In genomic region chrX:99798951-99799350, GRCh38 we compare ENCODE assay signal across 14 cellular contexts.
DNase-seq lines count a peak whose midpoint lies in the region; FAIRE-seq lines count a peak whose summit lies in the region.
"Had no signal": no experiment of that assay in that cellular context is flagged by ENCODE, and none has a peak within 500 bp of the region (broad histone marks: within the 10 kb centered on the region; RNA-seq: fewer than 3 reads in every experiment).

No MANE protein-coding gene starts in this region.

- peak; percentile 37 for DNase-seq in H4 (ENCODE audit: low spot score)
- peak; percentile 4 for DNase-seq in amniotic epithelial cell (ENCODE audit: low read depth)
- DNase-seq in non-pigmented ciliary epithelial cell (ENCODE audit: low read depth) = peak; percentile 0
- DNase-seq in urothelium cell line (ENCODE audit: low spot score) = peak; percentile 48
- no peak for DNase-seq in DMS79 (lab: John Stamatoyannopoulos, UW)
- DNase-seq in central memory CD4-positive, alpha-beta T cell = no peak
- DNase-seq in activated CD4-positive, alpha-beta T cell treated with anti-CD3 and anti-CD28 coated beads, Interleukin-2, amount 50 U/mL, for 1 hour = no peak
- DNase-seq in activated CD4-positive, alpha-beta T cell treated with anti-CD3 and anti-CD28 coated beads for 4 hours = no peak
- DNase-seq: CD8-positive, alpha-beta T cell; COR-L47; GF-D8; H7; IMR-90 had no signal

- no peak for FAIRE-seq in urothelium cell line (lab: Jason Lieb, UNC)
- FAIRE-seq: A549 had no signal

Comparison
In these comparisons a context has a peak if more than half of its experiments do, and no peak if none do; other contexts are left out.
1. DNase-seq: peak in H4 (single experiment), amniotic epithelial cell (single experiment), non-pigmented ciliary epithelial cell (single experiment) and urothelium cell line (single experiment); none in DMS79 (single experiment), central memory CD4-positive, alpha-beta T cell (single experiment), activated CD4-positive, alpha-beta T cell treated with anti-CD3 and anti-CD28 coated beads, Interleukin-2, amount 50 U/mL, for 1 hour (single experiment) and activated CD4-positive, alpha-beta T cell treated with anti-CD3 and anti-CD28 coated beads for 4 hours (0 of 2).